Comparison of ENCODE assay signal across 1 cellular context in the genomic region with DNA sequence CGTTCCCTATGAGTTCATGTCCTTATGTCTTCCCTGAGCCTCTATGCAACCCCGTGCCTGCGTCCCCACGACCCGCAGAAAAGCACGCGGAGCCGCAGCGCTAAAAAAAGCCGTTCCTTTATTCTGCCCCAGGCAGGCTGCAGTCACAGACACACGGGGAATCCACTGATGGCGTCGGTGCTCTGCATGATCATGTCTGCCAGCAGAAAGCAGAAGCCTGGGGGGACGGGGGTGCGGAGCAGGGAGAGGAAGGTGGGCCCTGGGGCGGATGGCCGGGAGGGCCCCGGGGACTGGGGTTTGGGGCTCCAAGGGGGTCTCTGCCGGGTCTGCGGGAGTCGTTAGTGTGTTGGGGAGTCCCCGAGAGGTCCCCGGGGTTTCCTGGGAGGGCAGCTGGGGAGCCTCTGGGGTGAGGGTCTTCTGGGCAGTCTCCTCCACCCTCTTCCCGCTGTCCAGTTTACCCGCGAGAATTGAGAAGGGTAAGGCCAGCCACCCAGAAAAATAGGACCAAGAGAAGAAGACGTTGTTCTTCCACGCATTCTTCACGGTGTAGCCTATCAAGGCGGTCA.
A peak's percentile ranks its signal among the peaks of the same experiment; 100 is the strongest.
TF ChIP-seq lines count a peak whose summit lies in the region.

No MANE protein-coding gene starts in this region.

TF ChIP-seq in HCT116, 20 proteins besides CTCF, POLR2A, EP300 and RAD21 (continued from another document):
- TF ChIP-seq YY1 (IDR thresholded peaks at IDR 0.05; ENCODE audit: extremely low read depth, insufficient replicate concordance, low read depth, low read length) (no peak), POLR2AphosphoS5 (IDR thresholded peaks at IDR 0.05; ENCODE audit: low read depth, low read length) (peak; percentile 77), ZNF274 (IDR thresholded peaks at IDR 0.05; ENCODE audit: low read depth, low read length) (no peak), ZFX (IDR thresholded peaks at IDR 0.05) (no peak), CBX3 (IDR thresholded peaks at IDR 0.05; ENCODE audit: low read depth) (no peak), EZH2 (IDR thresholded peaks at IDR 0.05) (no peak), FOSL1 (IDR thresholded peaks at IDR 0.05; ENCODE audit: low read depth) (no peak), ELF1 (IDR thresholded peaks at IDR 0.05; ENCODE audit: borderline replicate concordance, low read depth) (no peak)
- TF ChIP-seq, protein P1, sequence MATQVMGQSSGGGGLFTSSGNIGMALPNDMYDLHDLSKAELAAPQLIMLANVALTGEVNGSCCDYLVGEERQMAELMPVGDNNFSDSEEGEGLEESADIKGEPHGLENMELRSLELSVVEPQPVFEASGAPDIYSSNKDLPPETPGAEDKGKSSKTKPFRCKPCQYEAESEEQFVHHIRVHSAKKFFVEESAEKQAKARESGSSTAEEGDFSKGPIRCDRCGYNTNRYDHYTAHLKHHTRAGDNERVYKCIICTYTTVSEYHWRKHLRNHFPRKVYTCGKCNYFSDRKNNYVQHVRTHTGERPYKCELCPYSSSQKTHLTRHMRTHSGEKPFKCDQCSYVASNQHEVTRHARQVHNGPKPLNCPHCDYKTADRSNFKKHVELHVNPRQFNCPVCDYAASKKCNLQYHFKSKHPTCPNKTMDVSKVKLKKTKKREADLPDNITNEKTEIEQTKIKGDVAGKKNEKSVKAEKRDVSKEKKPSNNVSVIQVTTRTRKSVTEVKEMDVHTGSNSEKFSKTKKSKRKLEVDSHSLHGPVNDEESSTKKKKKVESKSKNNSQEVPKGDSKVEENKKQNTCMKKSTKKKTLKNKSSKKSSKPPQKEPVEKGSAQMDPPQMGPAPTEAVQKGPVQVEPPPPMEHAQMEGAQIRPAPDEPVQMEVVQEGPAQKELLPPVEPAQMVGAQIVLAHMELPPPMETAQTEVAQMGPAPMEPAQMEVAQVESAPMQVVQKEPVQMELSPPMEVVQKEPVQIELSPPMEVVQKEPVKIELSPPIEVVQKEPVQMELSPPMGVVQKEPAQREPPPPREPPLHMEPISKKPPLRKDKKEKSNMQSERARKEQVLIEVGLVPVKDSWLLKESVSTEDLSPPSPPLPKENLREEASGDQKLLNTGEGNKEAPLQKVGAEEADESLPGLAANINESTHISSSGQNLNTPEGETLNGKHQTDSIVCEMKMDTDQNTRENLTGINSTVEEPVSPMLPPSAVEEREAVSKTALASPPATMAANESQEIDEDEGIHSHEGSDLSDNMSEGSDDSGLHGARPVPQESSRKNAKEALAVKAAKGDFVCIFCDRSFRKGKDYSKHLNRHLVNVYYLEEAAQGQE (IDR thresholded peaks at IDR 0.05; ENCODE audit: low read depth): no peak
- TF ChIP-seq, protein P2, sequence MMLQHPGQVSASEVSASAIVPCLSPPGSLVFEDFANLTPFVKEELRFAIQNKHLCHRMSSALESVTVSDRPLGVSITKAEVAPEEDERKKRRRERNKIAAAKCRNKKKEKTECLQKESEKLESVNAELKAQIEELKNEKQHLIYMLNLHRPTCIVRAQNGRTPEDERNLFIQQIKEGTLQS (IDR thresholded peaks at IDR 0.05): no peak
